ENCODE assay signal across 16 cellular contexts in the genomic region with DNA sequence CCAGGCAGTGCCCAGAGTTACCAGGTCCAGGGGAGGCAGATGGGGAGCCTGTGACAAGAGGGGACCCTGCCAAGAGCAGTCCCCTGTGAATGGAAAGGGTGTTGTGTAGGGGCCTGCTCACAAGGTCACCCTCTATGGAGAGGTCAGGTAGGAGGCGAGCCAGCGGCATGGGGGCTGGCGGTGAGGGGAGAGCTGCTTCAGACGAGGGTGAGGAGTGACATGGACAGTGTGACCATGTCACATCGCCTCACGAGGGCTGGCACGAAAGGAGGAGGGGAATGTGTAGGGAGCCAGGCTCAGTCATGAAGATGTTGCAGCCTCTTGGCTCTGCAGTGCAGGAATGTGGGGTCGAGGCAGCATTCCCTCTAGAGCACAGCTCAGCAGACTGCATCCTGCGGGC. TPM values are rescaled to one million over a fixed set of nuclear protein-coding genes. Genes with fewer than 3 reads are reported as not detected.
DNase-seq lines count a peak whose midpoint lies in the region; ATAC-seq and TF ChIP-seq lines count a peak whose summit lies in the region.
"Had no signal": no experiment of that assay in that cellular context is flagged by ENCODE, and none has a peak within 500 bp of the region (broad histone marks: within the 10 kb centered on the region; RNA-seq: fewer than 3 reads in every experiment).

No MANE protein-coding gene starts in this region.

- H3K9me3 ChIP-seq in right atrium auricular region: no peaks in the 10 kb centered on the region
- no peaks in the 10 kb centered on the region for H3K9me3 ChIP-seq in MG63
- H3K9me3 ChIP-seq: HAP-1 had no signal

- H3K27me3 ChIP-seq in right atrium auricular region (no peaks in the 10 kb centered on the region), GM23338 (ENCODE audit: insufficient read depth) (no peaks in the 10 kb centered on the region), dorsolateral prefrontal cortex (peaks cover 0 to 56% (median 15%) of the 10 kb centered on the region in 45 donors), MG63 (no peaks in the 10 kb centered on the region)

- peaks cover 21% of the 10 kb centered on the region for H3K4me1 Mint-ChIP-seq in GM23338
- H3K4me1 Mint-ChIP-seq in neural crest cell: peaks cover 10% of the 10 kb centered on the region

- H2AFZ ChIP-seq in GM23338: no peak overlapping the region

- H3K36me3 Mint-ChIP-seq in GM23338 (ENCODE audit: low read depth): peaks cover 2% of the 10 kb centered on the region; the same call in 1 of the 3 replicates
- H3K36me3 Mint-ChIP-seq in neural crest cell (ENCODE audit: low read depth): peaks cover 3% of the 10 kb centered on the region
- H3K36me3 Mint-ChIP-seq: CD4-positive, alpha-beta memory T cell had no signal

- intact Hi-C loops in Right ventricle myocardium inferior (cut with DNase I) (no loop called here), dorsolateral prefrontal cortex (cut with DNase I) (loop anchor here (5.0 to 10.0 kb wide), 4 partner anchors 138 to 541 kb away; no protein-coding TSS in a partner anchor)

- ATAC-seq in Right ventricle myocardium inferior (peak; percentile 47), GM23338 (no peak), HG03571 (IDR thresholded peaks at IDR 0.05; ENCODE audit: unreplicated experiment) (no peak), HG03354 (IDR thresholded peaks at IDR 0.05; ENCODE audit: poor library complexity, severe bottlenecking, unreplicated experiment) (no peak)

- no peak overlapping the region for H3K4me3 Mint-ChIP-seq in GM23338
- no peak overlapping the region for H3K4me3 Mint-ChIP-seq in neural crest cell
- H3K4me3 Mint-ChIP-seq: CD4-positive, alpha-beta memory T cell had no signal

- H3F3A ChIP-seq in GM23338 (replicated peaks; ENCODE audit: low read depth): no peaks in the 10 kb centered on the region

- H3K79me2 ChIP-seq in GM23338 (replicated peaks; ENCODE audit: insufficient read depth): no peaks in the 10 kb centered on the region

- no peak for DNase-seq in Right ventricle myocardium inferior (ENCODE audit: missing footprints)
- no peak for DNase-seq in right atrium auricular region (ENCODE audit: low spot score)
- peak; percentile 4 for DNase-seq in GM23338 (ENCODE audit: low spot score)
- DNase-seq in dorsolateral prefrontal cortex: no peak
- DNase-seq in neural crest cell (ENCODE audit: low read depth, low spot score): no peak
- no peak for DNase-seq in MG63
- DNase-seq: AML-193; CD4-positive, alpha-beta memory T cell; DMS153; DMS79 treated with DMSO at 0.1 percent for 48 hours; EL had no signal

- H3K27me3 Mint-ChIP-seq in GM23338 (ENCODE audit: insufficient read depth, low read depth, poor library complexity) (no peaks in the 10 kb centered on the region), neural crest cell (ENCODE audit: low read depth) (no peaks in the 10 kb centered on the region)

- H3K27ac Mint-ChIP-seq in GM23338 (peak overlapping the region; percentile 48; the same call in 1 of the 2 replicates), neural crest cell (ENCODE audit: unreplicated experiment) (peak overlapping the region; percentile 88)

- H3K4me2 ChIP-seq in GM23338: no peak overlapping the region

- H3K27ac ChIP-seq in right atrium auricular region (no peak overlapping the region), GM23338 (ENCODE audit: low read depth) (no peak overlapping the region), dorsolateral prefrontal cortex (peak overlapping the region in 39 of 59 donors; percentile 1 to 75 (median 49))
- H3K27ac ChIP-seq: 22Rv1, C4-2B had no signal

- TF ChIP-seq CTCF in right atrium auricular region (IDR thresholded peaks at IDR 0.05): no peak
- no peak for TF ChIP-seq CTCF in GM23338 (conservative IDR thresholded peaks at IDR 0.05; ENCODE audit: low read depth in 2 of 2)
- no peak for TF ChIP-seq CTCF in dorsolateral prefrontal cortex (IDR thresholded peaks at IDR 0.05 in 54 of 56, conservative IDR thresholded peaks at IDR 0.05 in 2 of 56; ENCODE audit: low read depth in 1 of 56, partially characterized antibody in 56 of 56)
- no peak for TF ChIP-seq CTCF in neural crest cell (conservative IDR thresholded peaks at IDR 0.05)

- no peaks in the 10 kb centered on the region for H3K9me2 ChIP-seq in GM23338 (ENCODE audit: insufficient read depth)

- peaks cover 0 to 4% of the 10 kb centered on the region in 2 donors for H3K4me1 ChIP-seq in right atrium auricular region
- no peaks in the 10 kb centered on the region for H3K4me1 ChIP-seq in GM23338 (ENCODE audit: insufficient read depth)

- no peaks in the 10 kb centered on the region for H3K36me3 ChIP-seq in right atrium auricular region
- no peaks in the 10 kb centered on the region for H3K36me3 ChIP-seq in GM23338 (ENCODE audit: insufficient read depth)
- no peaks in the 10 kb centered on the region for H3K36me3 ChIP-seq in MG63
- H3K36me3 ChIP-seq: HAP-1 had no signal

- H3K9me3 Mint-ChIP-seq in GM23338: no peaks in the 10 kb centered on the region
- peaks cover 8% of the 10 kb centered on the region for H3K9me3 Mint-ChIP-seq in neural crest cell
- H3K9me3 Mint-ChIP-seq: CD4-positive, alpha-beta memory T cell had no signal

- no peak overlapping the region for H3K4me3 ChIP-seq in right atrium auricular region
- H3K4me3 ChIP-seq in GM23338: no peak overlapping the region
- no peak overlapping the region for H3K4me3 ChIP-seq in dorsolateral prefrontal cortex
- H3K4me3 ChIP-seq in MG63: no peak overlapping the region
- H3K4me3 ChIP-seq: HAP-1 had no signal

- H4K20me1 ChIP-seq in GM23338 (replicated peaks; ENCODE audit: insufficient read depth): no peaks in the 10 kb centered on the region

TF ChIP-seq in GM23338, 12 proteins besides CTCF, POLR2A, EP300 and RAD21:
- TF ChIP-seq ZNF331 (CRISPR knock-in tag; IDR thresholded peaks at IDR 0.05; ENCODE audit: low read depth) (no peak), CREB1 (CRISPR knock-in tag; IDR thresholded peaks at IDR 0.05; ENCODE audit: low read depth) (no peak)

RNA-seq across cellular contexts. Expression of a gene that starts 29.6 kb away (rescaled TPM):
- total RNA-seq in Right ventricle myocardium inferior (26.7 TPM), right atrium auricular region (10 to 100 TPM; 15.6 to 37.6 TPM), dorsolateral prefrontal cortex (100 to 1,000 TPM in 11 of 120 experiments, 10 to 100 TPM in 109; 37.8 to 131 (median 77.3) TPM), neural crest cell (8.8 and 9.0 TPM in 2 replicates)
- 4.9 and 5.0 TPM in 2 replicates for total RNA-seq in GM23338 (2014; rRNA removed; shearing (Covaris generic))
- 0.99 and 1.2 TPM in 2 replicates for polyA plus RNA-seq in GM23338 (2016; fragmentation: Nextera tagmentation; extraction: Ambion mirVana)
- total RNA-seq in MG63 (2014; rRNA removed; shearing (Covaris generic); ENCODE audit: low replicate concordance): 2.3 and 7.1 TPM in 2 replicates
- polyA plus RNA-seq: CD4-positive, alpha-beta memory T cell had no signal

Comparison
In these comparisons a context has a peak if more than half of its experiments do, and no peak if none do; other contexts are left out.
1. H3K27ac ChIP-seq: peak in dorsolateral prefrontal cortex (39 of 59); none in right atrium auricular region (0 of 2) and GM23338 (single experiment).